Comparison of ENCODE assay signal across 16 cellular contexts in genomic region chr2:11009866-11010265, GRCh38.
"Had no signal": no experiment of that assay in that cellular context is flagged by ENCODE, and none has a peak within 500 bp of the region (broad histone marks: within the 10 kb centered on the region; RNA-seq: fewer than 3 reads in every experiment).

No MANE protein-coding gene starts in this region.

- H3K27ac ChIP-seq: hepatocyte, right lobe of liver, transverse colon, vagina had no signal

- ATAC-seq: activated T-helper 17 cell treated with anti-CD3 and anti-CD28 coated beads, Interleukin-2, amount 50 U/mL, for 72 hours; esophagus mucosa; left ventricle myocardium superior; natural killer cell treated with Interleukin-12 subunit alpha and Interleukin-12 subunit beta and Interleukin-15 and Interleukin-18, amount 100 ng/mL, for 72 hours; right lobe of liver; stimulated activated naive CD8-positive, alpha-beta T cell treated with anti-CD3 and anti-CD28 coated beads, Interleukin-15, Interleukin-2, amounts not matched to agents 100 U/mL and 50 U/mL, for 24 hours had no signal

- DNase-seq: activated CD4-positive, alpha-beta T cell treated with anti-CD3 and anti-CD28 coated beads, Interleukin-2, amount 50 U/mL, for 48 hours; activated naive CD4-positive, alpha-beta T cell treated with anti-CD3 and anti-CD28 coated beads, Interleukin-2, amount 10 ng/mL, durations not matched to agents 7 days and 5 days; left ventricle myocardium superior; right lobe of liver; stimulated activated CD4-positive, alpha-beta T cell treated with anti-CD3 and anti-CD28 coated beads, Interleukin-4, amount 100 ng/mL, for 4 hours; stimulated activated CD8-positive, alpha-beta memory T cell treated with anti-CD3 and anti-CD28 coated beads, Interleukin-4, amount 100 ng/mL, for 48 hours; stimulated activated naive CD8-positive, alpha-beta T cell treated with anti-CD3 and anti-CD28 coated beads, Interleukin-15, Interleukin-2, amounts not matched to agents 100 U/mL and 50 U/mL, for 24 hours; T-helper 9 cell; transverse colon had no signal

- FAIRE-seq: astrocyte, bronchial epithelial cell had no signal
